In the genomic region with DNA sequence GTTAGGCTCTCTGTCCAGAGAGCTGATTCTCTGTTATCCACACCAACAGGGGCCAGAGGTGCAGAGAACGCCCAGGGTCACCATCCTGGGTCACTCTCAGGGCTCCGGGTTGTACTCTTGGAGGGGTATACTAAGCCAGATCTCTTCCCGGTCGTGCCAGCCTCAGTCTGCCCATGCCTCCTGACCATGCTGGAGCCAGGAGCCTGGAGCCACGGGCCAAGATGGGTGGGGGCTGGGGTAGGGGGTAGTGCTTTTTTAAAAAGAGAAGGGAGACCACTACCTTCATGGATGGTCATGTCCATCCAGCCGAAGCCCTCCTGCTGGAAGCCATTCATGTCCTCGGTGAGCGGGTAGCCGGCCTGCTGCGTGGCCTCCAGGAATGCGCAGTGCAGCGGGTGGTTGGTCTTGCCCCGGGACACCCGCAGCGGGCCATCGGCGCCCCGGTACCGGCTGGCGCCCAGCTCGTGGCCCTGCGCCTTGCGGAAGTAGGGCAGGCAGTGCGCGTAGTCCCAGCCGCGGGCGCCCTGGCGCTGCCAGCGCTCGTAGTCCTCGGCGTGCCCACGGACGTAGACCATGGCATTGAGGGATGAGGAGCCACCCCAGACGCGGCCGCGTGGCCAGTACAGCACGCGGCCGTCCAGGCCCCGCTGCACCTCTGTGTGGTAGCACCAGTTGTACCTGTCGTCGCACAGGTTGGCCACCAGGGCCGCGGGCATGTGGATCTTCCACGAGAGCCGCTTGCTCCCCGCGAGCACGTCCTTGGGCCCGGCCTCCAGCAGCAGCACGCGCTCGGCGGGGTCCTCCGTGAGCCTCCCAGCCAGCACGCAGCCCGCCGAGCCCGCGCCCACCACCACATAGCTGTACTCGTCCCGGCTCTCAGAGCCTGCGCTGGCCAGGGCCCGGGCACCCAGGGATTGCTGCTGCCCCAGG, we compare ENCODE assay signal across 30 cellular contexts. TPM values are rescaled to one million over a fixed set of nuclear protein-coding genes. Genes with fewer than 3 reads are reported as not detected.
DNase-seq lines count a peak whose midpoint lies in the region; ATAC-seq and TF ChIP-seq lines count a peak whose summit lies in the region.
"Had no signal": no experiment of that assay in that cellular context is flagged by ENCODE, and none has a peak within 500 bp of the region (broad histone marks: within the 10 kb centered on the region; RNA-seq: fewer than 3 reads in every experiment).

No MANE protein-coding gene starts in this region.

- H3K27ac ChIP-seq in neural progenitor cell (no peak overlapping the region), upper lobe of right lung (no peak overlapping the region)
- H3K27ac ChIP-seq: C4-2B, SJSA1, uterus had no signal

- peaks cover 13% of the 10 kb centered on the region for H3K4me1 Mint-ChIP-seq in neural progenitor cell
- H3K4me1 Mint-ChIP-seq: activated naive CD8-positive, alpha-beta T cell treated with anti-CD3 and anti-CD28 coated beads, Interleukin-2, amount 50 U/mL, for 24 hours; neural crest cell; T-cell had no signal

- no peak for ATAC-seq in Right ventricle myocardium inferior
- ATAC-seq in upper lobe of right lung = no peak
- ATAC-seq: activated naive CD8-positive, alpha-beta T cell treated with anti-CD3 and anti-CD28 coated beads, Interleukin-2, amount 50 U/mL, for 24 hours; T-cell had no signal

- H3K4me2 ChIP-seq in neural progenitor cell = no peak overlapping the region

- intact Hi-C loops in cardiac septum (cut with DNase I) = no loop called here
- intact Hi-C loops in Right ventricle myocardium inferior (cut with DNase I) = no loop called here
- intact Hi-C loops in upper lobe of right lung (cut with DNase I) = no loop called here

- H2AFZ ChIP-seq in neural progenitor cell (replicated peaks) = no peak overlapping the region

- H3K9me3 ChIP-seq in neural progenitor cell (ENCODE audit: low read depth) (no peaks in the 10 kb centered on the region), upper lobe of right lung (no peaks in the 10 kb centered on the region)
- H3K9me3 ChIP-seq: Caco-2, HAP-1, SJSA1, uterus had no signal

- H3K27me3 ChIP-seq in neural progenitor cell (no peaks in the 10 kb centered on the region), upper lobe of right lung (no peaks in the 10 kb centered on the region)
- H3K27me3 ChIP-seq: SJSA1, uterus had no signal

- H3K4me1 ChIP-seq in neural progenitor cell = no peaks in the 10 kb centered on the region
- no peaks in the 10 kb centered on the region for H3K4me1 ChIP-seq in upper lobe of right lung
- H3K4me1 ChIP-seq: HAP-1, SJSA1, uterus had no signal

- H3F3A ChIP-seq in neural progenitor cell (ENCODE audit: low read depth) = no peaks in the 10 kb centered on the region

- TF ChIP-seq CTCF in neural progenitor cell (IDR thresholded peaks at IDR 0.05) = peak; percentile 5
- no peak for TF ChIP-seq CTCF in upper lobe of right lung (IDR thresholded peaks at IDR 0.05)

- peak; percentile 68 for DNase-seq in cardiac septum (ENCODE audit: low spot score)
- no peak for DNase-seq in Right ventricle myocardium inferior (ENCODE audit: missing footprints)
- DNase-seq in iPS-NIHi11 (ENCODE audit: low spot score) = peak; percentile 55
- no peak for DNase-seq in neural progenitor cell (ENCODE audit: low spot score)
- DNase-seq in upper lobe of right lung = peak; percentile 62
- DNase-seq in NCI-H2227 (lab: John Stamatoyannopoulos, UW; ENCODE audit: unreplicated experiment) = no peak
- no peak for DNase-seq in KG1 (lab: John Stamatoyannopoulos, UW)
- DNase-seq in COR-L47 (lab: John Stamatoyannopoulos, UW) = no peak
- DNase-seq: activated CD4-positive, alpha-beta T cell treated with anti-CD3 and anti-CD28 coated beads, Interleukin-2, amount 50 U/mL, for 48 hours; activated naive CD8-positive, alpha-beta T cell treated with anti-CD3 and anti-CD28 coated beads, Interleukin-2, amount 50 U/mL, for 24 hours; activated T-cell treated with anti-CD3 and anti-CD28 coated beads, Interleukin-2, amount 50 U/mL, for 48 hours; caudate nucleus; foreskin melanocyte; mammary epithelial cell; MV-4-11; NCI-H146; NCI-H2107; NCI-H446; NCI-H82; right cardiac atrium; stimulated activated CD4-positive, alpha-beta T cell treated with anti-CD3 and anti-CD28 coated beads, Interleukin-12 subunit alpha, Interleukin-12 subunit beta, amount 100 ng/mL, for 4 hours; stimulated activated CD4-positive, alpha-beta T cell treated with anti-CD3 and anti-CD28 coated beads, Interleukin-2, amount 100 ng/mL, for 48 hours; substantia nigra; T-cell; uterus had no signal

- no peaks in the 10 kb centered on the region for H3K27me3 Mint-ChIP-seq in neural progenitor cell (ENCODE audit: insufficient read depth, low read depth)

- H3K4me3 ChIP-seq in neural progenitor cell (no peak overlapping the region), upper lobe of right lung (no peak overlapping the region)
- H3K4me3 ChIP-seq: HAP-1, SJSA1, uterus had no signal

- H3K79me2 ChIP-seq in neural progenitor cell (ENCODE audit: low read depth) = no peaks in the 10 kb centered on the region

- no peak overlapping the region for H3K4me3 Mint-ChIP-seq in neural progenitor cell
- H3K4me3 Mint-ChIP-seq: activated naive CD8-positive, alpha-beta T cell treated with anti-CD3 and anti-CD28 coated beads, Interleukin-2, amount 50 U/mL, for 24 hours; neural crest cell; T-cell had no signal

- H3K27ac Mint-ChIP-seq in neural progenitor cell = no peak overlapping the region
- H3K27ac Mint-ChIP-seq: activated naive CD8-positive, alpha-beta T cell treated with anti-CD3 and anti-CD28 coated beads, Interleukin-2, amount 50 U/mL, for 24 hours; T-cell had no signal

- H3K36me3 Mint-ChIP-seq in neural progenitor cell = no peaks in the 10 kb centered on the region
- H3K36me3 Mint-ChIP-seq: T-cell had no signal

- H4K20me1 ChIP-seq in neural progenitor cell (ENCODE audit: low read depth) = no peaks in the 10 kb centered on the region

- H3K9me3 Mint-ChIP-seq in neural progenitor cell = no peaks in the 10 kb centered on the region
- H3K9me3 Mint-ChIP-seq: activated naive CD8-positive, alpha-beta T cell treated with anti-CD3 and anti-CD28 coated beads, Interleukin-2, amount 50 U/mL, for 24 hours; neural crest cell; T-cell had no signal

- no peaks in the 10 kb centered on the region for H3K36me3 ChIP-seq in neural progenitor cell
- peaks cover 8% of the 10 kb centered on the region for H3K36me3 ChIP-seq in upper lobe of right lung
- H3K36me3 ChIP-seq: SJSA1, uterus had no signal

- H3K9ac ChIP-seq in neural progenitor cell = no peak overlapping the region

RNA-seq across cellular contexts. Expression of gene CHDH, which starts 22.9 kb away (rescaled TPM):
- total RNA-seq in cardiac septum (0.92 TPM), Right ventricle myocardium inferior (11.0 TPM), neural progenitor cell (ENCODE audit: low replicate concordance) (1.5 and 5.9 TPM in 2 replicates), upper lobe of right lung (10.9 TPM)
- total RNA-seq: SJSA1 had no signal

RNA-seq across cellular contexts. Expression of gene IL17RB, which starts 23.1 kb away (rescaled TPM):
- 0.08 TPM for total RNA-seq in cardiac septum
- total RNA-seq in Right ventricle myocardium inferior = 3.2 TPM
- 3.4 and 5.5 TPM in 2 replicates for total RNA-seq in neural progenitor cell (ENCODE audit: low replicate concordance)
- 12.4 TPM for total RNA-seq in upper lobe of right lung
- total RNA-seq: SJSA1 had no signal

RNA-seq across cellular contexts. Expression of gene ACTR8, which starts 58.7 kb away (rescaled TPM):
- 33.1 TPM for total RNA-seq in cardiac septum
- 33.7 TPM for total RNA-seq in Right ventricle myocardium inferior
- total RNA-seq in neural progenitor cell (ENCODE audit: low replicate concordance) = 32.8 and 40.8 TPM in 2 replicates
- 22.8 TPM for total RNA-seq in upper lobe of right lung

Comparison
In these comparisons a context has a peak if more than half of its experiments do, and no peak if none do; other contexts are left out.
1. DNase-seq: peak in cardiac septum (single experiment), iPS-NIHi11 (single experiment) and upper lobe of right lung (single experiment); none in Right ventricle myocardium inferior (single experiment), neural progenitor cell (single experiment), NCI-H2227 (single experiment), KG1 (single experiment) and COR-L47 (single experiment).